ENCODE assay signal across 12 cellular contexts in the genomic region with DNA sequence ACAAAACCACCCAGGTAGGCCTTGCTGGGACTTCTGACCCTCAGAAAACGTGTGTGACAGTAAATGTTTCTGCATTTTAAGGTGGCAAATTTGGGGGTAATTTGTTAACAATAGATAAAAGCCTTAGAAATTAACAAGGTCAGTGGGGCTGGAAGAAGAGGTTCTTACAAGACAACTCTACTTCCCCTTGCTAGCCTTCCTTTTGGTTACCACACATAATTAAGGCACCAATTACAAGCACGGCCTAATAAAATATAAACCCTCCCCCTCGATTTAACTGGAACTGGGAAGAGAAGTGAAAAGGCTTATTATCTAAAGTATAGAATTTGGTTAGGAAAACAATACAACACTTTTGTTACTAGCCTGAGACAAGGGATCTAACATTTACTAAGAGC. TPM values are rescaled to one million over a fixed set of nuclear protein-coding genes. Genes with fewer than 3 reads are reported as not detected.
DNase-seq lines count a peak whose midpoint lies in the region; ATAC-seq, FAIRE-seq and TF ChIP-seq lines count a peak whose summit lies in the region.
"Had no signal": no experiment of that assay in that cellular context is flagged by ENCODE, and none has a peak within 500 bp of the region (broad histone marks: within the 10 kb centered on the region; RNA-seq: fewer than 3 reads in every experiment).

No MANE protein-coding gene starts in this region.

- no peak for DNase-seq in activated T-cell treated with anti-CD3 and anti-CD28 coated beads, Interleukin-2, amount 50 U/mL, for 72 hours
- no peak for DNase-seq in activated T-cell treated with anti-CD3 and anti-CD28 coated beads, Interleukin-2, amount 50 U/mL, for 1 hour
- DNase-seq in HL-60 (ENCODE audit: low read depth in 1 of 2, low spot score in 1 of 2) (peak in 1 of 2 experiments; percentile 22), HTR-8/SVneo (ENCODE audit: insufficient read length, low spot score) (no peak), NCI-H524 (lab: John Stamatoyannopoulos, UW) (no peak), 8988T (no peak)
- DNase-seq in activated CD8-positive, alpha-beta T cell treated with anti-CD3 and anti-CD28 coated beads for 36 hours, result no peak
- DNase-seq in stimulated activated naive B cell treated with anti-CD40 and anti-IgM and Interleukin-4, amounts not matched to agents 10 μg/mL and 1 μg/mL and 100 μg/mL, for 72 hours, result no peak
- DNase-seq: midbrain, MV-4-11, SIG-M5 had no signal

- POLR2A ChIA-PET in activated CD8-positive, alpha-beta T cell treated with anti-CD3 and anti-CD28 coated beads for 36 hours (lab: Charles Lee), result interaction anchor here (0.6 to 1.2 kb wide), 4 partner anchors 20 to 194 kb away, joined by 3 to 4 read pairs (median 3); no protein-coding TSS in a partner anchor

- FAIRE-seq in HTR-8/SVneo (lab: Jason Lieb, UNC), result no peak

- peak overlapping the region in 1 of 2 donors; percentile 74 for H3K4me3 Mint-ChIP-seq in activated T-cell treated with anti-CD3 and anti-CD28 coated beads, Interleukin-2, amount 50 U/mL, for 72 hours
- no peak overlapping the region for H3K4me3 Mint-ChIP-seq in activated CD8-positive, alpha-beta T cell treated with anti-CD3 and anti-CD28 coated beads for 36 hours
- H3K4me3 Mint-ChIP-seq in stimulated activated naive B cell treated with anti-CD40 and anti-IgM and Interleukin-4, amounts not matched to agents 10 μg/mL and 1 μg/mL and 100 μg/mL, for 72 hours, result peak overlapping the region in 1 of 2 donors; percentile 31

- H3K4me1 Mint-ChIP-seq in activated T-cell treated with anti-CD3 and anti-CD28 coated beads, Interleukin-2, amount 50 U/mL, for 72 hours (ENCODE audit: low read depth), result peaks cover 89% of the 10 kb centered on the region
- peaks cover 80% of the 10 kb centered on the region for H3K4me1 Mint-ChIP-seq in activated CD8-positive, alpha-beta T cell treated with anti-CD3 and anti-CD28 coated beads for 36 hours (ENCODE audit: low read depth)
- H3K4me1 Mint-ChIP-seq in stimulated activated naive B cell treated with anti-CD40 and anti-IgM and Interleukin-4, amounts not matched to agents 10 μg/mL and 1 μg/mL and 100 μg/mL, for 72 hours, result peaks cover 52 to 90% of the 10 kb centered on the region in 2 donors

- H3K4me3 ChIP-seq in HL-60 (replicated peaks; ENCODE audit: insufficient read depth, low read length), result no peak overlapping the region
- H3K4me3 ChIP-seq: stomach had no signal

- H3K27me3 ChIP-seq in HL-60 (ENCODE audit: insufficient read depth, poor library complexity, severe bottlenecking), result no peaks in the 10 kb centered on the region
- H3K27me3 ChIP-seq: stomach had no signal

- peak overlapping the region; percentile 82 for H3K27ac Mint-ChIP-seq in activated T-cell treated with anti-CD3 and anti-CD28 coated beads, Interleukin-2, amount 50 U/mL, for 72 hours
- H3K27ac Mint-ChIP-seq in activated CD8-positive, alpha-beta T cell treated with anti-CD3 and anti-CD28 coated beads for 36 hours, result peak overlapping the region; percentile 73
- H3K27ac Mint-ChIP-seq in stimulated activated naive B cell treated with anti-CD40 and anti-IgM and Interleukin-4, amounts not matched to agents 10 μg/mL and 1 μg/mL and 100 μg/mL, for 72 hours, result peak overlapping the region; percentile 86

- no peaks in the 10 kb centered on the region for H3K9me3 Mint-ChIP-seq in activated T-cell treated with anti-CD3 and anti-CD28 coated beads, Interleukin-2, amount 50 U/mL, for 72 hours
- no peaks in the 10 kb centered on the region for H3K9me3 Mint-ChIP-seq in activated CD8-positive, alpha-beta T cell treated with anti-CD3 and anti-CD28 coated beads for 36 hours
- H3K9me3 Mint-ChIP-seq in stimulated activated naive B cell treated with anti-CD40 and anti-IgM and Interleukin-4, amounts not matched to agents 10 μg/mL and 1 μg/mL and 100 μg/mL, for 72 hours, result no peaks in the 10 kb centered on the region

- no peak for ATAC-seq in activated T-cell treated with anti-CD3 and anti-CD28 coated beads, Interleukin-2, amount 50 U/mL, for 72 hours (replicated peaks in 1 of 2)
- ATAC-seq in activated CD8-positive, alpha-beta T cell treated with anti-CD3 and anti-CD28 coated beads for 36 hours, result no peak
- ATAC-seq in stimulated activated naive B cell treated with anti-CD40 and anti-IgM and Interleukin-4, amounts not matched to agents 10 μg/mL and 1 μg/mL and 100 μg/mL, for 72 hours (replicated peaks), result no peak

- H3K27me3 Mint-ChIP-seq in activated T-cell treated with anti-CD3 and anti-CD28 coated beads, Interleukin-2, amount 50 U/mL, for 72 hours (ENCODE audit: low read depth), result no peaks in the 10 kb centered on the region
- no peaks in the 10 kb centered on the region for H3K27me3 Mint-ChIP-seq in activated CD8-positive, alpha-beta T cell treated with anti-CD3 and anti-CD28 coated beads for 36 hours
- H3K27me3 Mint-ChIP-seq in stimulated activated naive B cell treated with anti-CD40 and anti-IgM and Interleukin-4, amounts not matched to agents 10 μg/mL and 1 μg/mL and 100 μg/mL, for 72 hours, result no peaks in the 10 kb centered on the region

- 0 out of 2 replicates have a peak overlapping the region, but pooled peaks have one; percentile 0 for H3K27ac ChIP-seq in HL-60 (replicated peaks)

- no peaks in the 10 kb centered on the region for H3K36me3 Mint-ChIP-seq in activated T-cell treated with anti-CD3 and anti-CD28 coated beads, Interleukin-2, amount 50 U/mL, for 72 hours (ENCODE audit: insufficient read depth in 2 of 2)
- H3K36me3 Mint-ChIP-seq in activated CD8-positive, alpha-beta T cell treated with anti-CD3 and anti-CD28 coated beads for 36 hours (ENCODE audit: low read depth), result peaks cover 15% of the 10 kb centered on the region
- H3K36me3 Mint-ChIP-seq in stimulated activated naive B cell treated with anti-CD40 and anti-IgM and Interleukin-4, amounts not matched to agents 10 μg/mL and 1 μg/mL and 100 μg/mL, for 72 hours, result peaks cover 14 to 20% of the 10 kb centered on the region in 2 donors

- intact Hi-C loops in activated CD8-positive, alpha-beta T cell treated with anti-CD3 and anti-CD28 coated beads for 36 hours (cut with micrococcal nuclease), result loop anchor here (5.0 to 10.0 kb wide), 2 partner anchors 37 to 115 kb away; a partner anchor contains a TSS

- no peak for TF ChIP-seq CTCF in HL-60 (IDR thresholded peaks at IDR 0.05; ENCODE audit: insufficient read depth, low read length)
- TF ChIP-seq CTCF in activated CD8-positive, alpha-beta T cell treated with anti-CD3 and anti-CD28 coated beads for 36 hours (IDR thresholded peaks at IDR 0.05), result no peak

- CTCF ChIA-PET in activated CD8-positive, alpha-beta T cell treated with anti-CD3 and anti-CD28 coated beads for 36 hours (lab: Charles Lee), result interaction anchor here (0.6 to 2.3 kb wide), 6 partner anchors 15 to 138 kb away, joined by 3 to 9 read pairs (median 3); no protein-coding TSS in a partner anchor

RNA-seq across cellular contexts. Expression of a gene that starts 38.9 kb away (rescaled TPM):
- total RNA-seq in activated T-cell treated with anti-CD3 and anti-CD28 coated beads, Interleukin-2, amount 50 U/mL, for 72 hours, result 100 to 1,000 TPM; 102 to 108 TPM
- total RNA-seq in activated CD8-positive, alpha-beta T cell treated with anti-CD3 and anti-CD28 coated beads for 36 hours, result 10 to 100 TPM; 88.3 to 92.7 TPM
